In the genomic region with DNA sequence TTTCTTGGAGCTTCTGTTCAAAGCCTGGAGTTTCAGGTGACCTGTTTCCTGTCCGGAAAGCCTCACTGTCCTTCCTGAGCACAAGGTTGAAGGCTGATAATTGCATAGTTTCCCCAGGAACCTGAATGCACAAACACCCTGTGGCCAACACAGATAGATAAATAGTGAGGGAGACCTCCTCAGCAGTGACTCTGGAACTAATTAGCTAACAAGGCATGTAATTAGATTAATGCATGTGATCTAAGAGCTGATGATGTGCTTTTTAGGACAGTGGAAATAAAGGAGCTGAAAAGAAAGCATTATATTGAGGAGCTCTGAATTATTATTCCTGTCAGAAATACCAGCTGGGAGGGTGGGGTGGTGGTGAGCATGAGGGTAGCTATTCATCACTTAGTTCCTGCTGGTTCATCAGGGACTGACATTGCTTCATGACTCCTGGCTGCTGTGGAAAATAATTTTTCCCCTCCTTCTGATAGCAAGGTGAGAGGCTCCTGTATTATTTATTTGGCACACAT, we compare ENCODE assay signal across 29 cellular contexts.
"Had no signal": no experiment of that assay in that cellular context is flagged by ENCODE, and none has a peak within 500 bp of the region (broad histone marks: within the 10 kb centered on the region; RNA-seq: fewer than 3 reads in every experiment).

No MANE protein-coding gene starts in this region.

- H3K4me1 ChIP-seq: ascending aorta, colonic mucosa, heart left ventricle, right lobe of liver had no signal

- DNase-seq: activated CD4-positive, alpha-beta memory T cell treated with anti-CD3 and anti-CD28 coated beads, Interleukin-2, amount 10 ng/mL, durations not matched to agents 7 days and 5 days; activated CD4-positive, alpha-beta T cell treated with anti-CD3 and anti-CD28 coated beads, Interleukin-2, amount 10 ng/mL, durations not matched to agents 7 days and 5 days; activated CD4-positive, CD25-positive, alpha-beta regulatory T cell treated with anti-CD3 and anti-CD28 coated beads, Interleukin-2, amount 50 U/mL, for 72 hours; activated CD8-positive, alpha-beta memory T cell treated with anti-CD3 and anti-CD28 coated beads, Interleukin-2, amount 50 U/mL, for 48 hours; activated gamma-delta T cell; activated naive CD4-positive, alpha-beta T cell treated with anti-CD3 and anti-CD28 coated beads, Interleukin-2, amount 10 ng/mL, durations not matched to agents 7 days and 5 days; activated naive CD8-positive, alpha-beta T cell treated with anti-CD3 and anti-CD28 coated beads, Interleukin-2, amount 10 ng/mL, durations not matched to agents 7 days and 5 days; activated T-cell treated with anti-CD3 and anti-CD28 coated beads, Interleukin-2, amount 50 U/mL, for 24 hours; cerebellar nuclear complex; colonic mucosa; effector CD8-positive, alpha-beta T cell; heart left ventricle; hypothalamus; immature natural killer cell; kidney; left colon; mammary epithelial cell; naive B cell; nephron progenitor cell; right lobe of liver; stimulated activated CD4-positive, alpha-beta T cell treated with anti-CD3 and anti-CD28 coated beads, Interleukin-12 subunit alpha, Interleukin-12 subunit beta, amount 100 ng/mL, for 4 hours; stimulated activated CD4-positive, alpha-beta T cell treated with anti-CD3 and anti-CD28 coated beads, Interleukin-4, amount 100 ng/mL, for 1 hour had no signal

- H3K27ac ChIP-seq: ascending aorta, cardiac muscle cell, colonic mucosa, heart left ventricle, neutrophil, right lobe of liver, thoracic aorta had no signal

- H3K4me3 ChIP-seq: ascending aorta, cardiac muscle cell, colonic mucosa, heart left ventricle, right lobe of liver, thoracic aorta had no signal

- FAIRE-seq: endometrium, kidney, urothelium cell line had no signal

- H3K36me3 ChIP-seq: ascending aorta, cardiac muscle cell, colonic mucosa, heart left ventricle, neutrophil, right lobe of liver, thoracic aorta had no signal

- ATAC-seq: heart left ventricle; left colon; right lobe of liver; stimulated activated effector memory CD8-positive, alpha-beta T cell treated with anti-CD3 and anti-CD28 coated beads, Interleukin-12 subunit alpha, Interleukin-12 subunit beta, amount 100 ng/mL, for 72 hours had no signal

- H3K9me3 ChIP-seq: ascending aorta, colonic mucosa, heart left ventricle, neutrophil, right lobe of liver, thoracic aorta had no signal

- H3K27me3 ChIP-seq: ascending aorta, cardiac muscle cell, colonic mucosa, neutrophil, right lobe of liver had no signal
